Comparison of ENCODE assay signal across 16 cellular contexts in genomic region chr22:25694167-25694907, GRCh38.
"Had no signal": no experiment of that assay in that cellular context is flagged by ENCODE, and none has a peak within 500 bp of the region (broad histone marks: within the 10 kb centered on the region; RNA-seq: fewer than 3 reads in every experiment).

No MANE protein-coding gene starts in this region.

- H3K36me3 ChIP-seq: gastrocnemius medialis, pancreas had no signal

- ATAC-seq: activated naive CD8-positive, alpha-beta T cell treated with anti-CD3 and anti-CD28 coated beads, Interleukin-2, amount 50 U/mL, for 24 hours; stimulated activated effector memory CD8-positive, alpha-beta T cell treated with anti-CD3 and anti-CD28 coated beads, Interleukin-12 subunit alpha, Interleukin-12 subunit beta, amount 100 ng/mL, for 72 hours; T-helper 17 cell had no signal

- H3K27ac ChIP-seq: gastrocnemius medialis, heart right ventricle, pancreas had no signal

- H3K4me3 ChIP-seq: gastrocnemius medialis, heart right ventricle, pancreas had no signal

- H3K27me3 ChIP-seq: gastrocnemius medialis, heart right ventricle, pancreas had no signal

- H3K4me1 ChIP-seq: pancreas had no signal

- H3K9me3 ChIP-seq: gastrocnemius medialis, heart right ventricle, pancreas had no signal

- DNase-seq: activated B cell treated with CpG ODN at 0.5 μM for 24 hours; activated CD4-positive, alpha-beta T cell treated with anti-CD3 and anti-CD28 coated beads, Interleukin-2, amount 10 ng/mL, durations not matched to agents 24 days and 14 days; activated CD8-positive, alpha-beta memory T cell treated with anti-CD3 and anti-CD28 coated beads for 24 hours; activated naive CD4-positive, alpha-beta T cell; activated naive CD8-positive, alpha-beta T cell treated with anti-CD3 and anti-CD28 coated beads, Interleukin-2, amount 50 U/mL, for 24 hours; erythroblast; gastrocnemius medialis; heart right ventricle; left cardiac atrium; mammary epithelial cell; naive B cell; pancreas; stimulated activated CD4-positive, alpha-beta T cell treated with anti-CD3 and anti-CD28 coated beads, Interleukin-12 subunit alpha, Interleukin-12 subunit beta, amount 100 ng/mL, for 4 hours; substantia nigra; T-helper 17 cell had no signal
